1 cellular context compared by ENCODE assay signal in genomic region chr9:83978992-83979811, GRCh38.
A peak's percentile ranks its signal among the peaks of the same experiment; 100 is the strongest.
TF ChIP-seq lines count a peak whose summit lies in the region.

No MANE protein-coding gene starts in this region.

TF ChIP-seq in HepG2, 621 proteins besides CTCF, POLR2A, EP300 and RAD21 (continued from another document and continues in another):
- no peak for TF ChIP-seq PLRG1 (conservative IDR thresholded peaks at IDR 0.05)
- TF ChIP-seq ZFP1 (CRISPR knock-in tag; IDR thresholded peaks at IDR 0.05), result no peak
- no peak for TF ChIP-seq ZNF737 (CRISPR knock-in tag; IDR thresholded peaks at IDR 0.05; ENCODE audit: borderline replicate concordance)
- TF ChIP-seq, protein P1, sequence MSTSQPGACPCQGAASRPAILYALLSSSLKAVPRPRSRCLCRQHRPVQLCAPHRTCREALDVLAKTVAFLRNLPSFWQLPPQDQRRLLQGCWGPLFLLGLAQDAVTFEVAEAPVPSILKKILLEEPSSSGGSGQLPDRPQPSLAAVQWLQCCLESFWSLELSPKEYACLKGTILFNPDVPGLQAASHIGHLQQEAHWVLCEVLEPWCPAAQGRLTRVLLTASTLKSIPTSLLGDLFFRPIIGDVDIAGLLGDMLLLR (CRISPR knock-in tag; IDR thresholded peaks at IDR 0.05), result no peak
- no peak for TF ChIP-seq IKZF1 (IDR thresholded peaks at IDR 0.05)
- no peak for TF ChIP-seq MEF2D (CRISPR knock-in tag; IDR thresholded peaks at IDR 0.05)
- TF ChIP-seq ATF7-NPFF (CRISPR knock-in tag; IDR thresholded peaks at IDR 0.05; ENCODE audit: low read depth), result no peak
- no peak for TF ChIP-seq ZNF207 (IDR thresholded peaks at IDR 0.05; ENCODE audit: borderline replicate concordance)
- TF ChIP-seq SALL1 (CRISPR knock-in tag; IDR thresholded peaks at IDR 0.05), result no peak; the same call in 1 of the 2 replicates
- no peak for TF ChIP-seq NR2F2 (IDR thresholded peaks at IDR 0.05; ENCODE audit: borderline replicate concordance, low read depth)
- TF ChIP-seq KLF15 (CRISPR knock-in tag; IDR thresholded peaks at IDR 0.05; ENCODE audit: borderline replicate concordance), result no peak
- no peak for TF ChIP-seq ZBTB44 (CRISPR knock-in tag; IDR thresholded peaks at IDR 0.05)
- TF ChIP-seq, protein P2, sequence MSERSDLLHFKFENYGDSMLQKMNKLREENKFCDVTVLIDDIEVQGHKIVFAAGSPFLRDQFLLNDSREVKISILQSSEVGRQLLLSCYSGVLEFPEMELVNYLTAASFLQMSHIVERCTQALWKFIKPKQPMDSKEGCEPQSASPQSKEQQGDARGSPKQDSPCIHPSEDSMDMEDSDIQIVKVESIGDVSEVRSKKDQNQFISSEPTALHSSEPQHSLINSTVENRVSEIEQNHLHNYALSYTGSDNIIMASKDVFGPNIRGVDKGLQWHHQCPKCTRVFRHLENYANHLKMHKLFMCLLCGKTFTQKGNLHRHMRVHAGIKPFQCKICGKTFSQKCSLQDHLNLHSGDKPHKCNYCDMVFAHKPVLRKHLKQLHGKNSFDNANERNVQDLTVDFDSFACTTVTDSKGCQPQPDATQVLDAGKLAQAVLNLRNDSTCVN (CRISPR knock-in tag; IDR thresholded peaks at IDR 0.05; ENCODE audit: borderline replicate concordance), result 0 out of 2 replicates have a peak, but pooled peaks have one; percentile 25
- TF ChIP-seq RFX3 (CRISPR knock-in tag; IDR thresholded peaks at IDR 0.05), result no peak
- TF ChIP-seq ZNF564 (CRISPR knock-in tag; IDR thresholded peaks at IDR 0.05), result no peak
- TF ChIP-seq ZSCAN9 (CRISPR knock-in tag; IDR thresholded peaks at IDR 0.05; ENCODE audit: borderline replicate concordance), result no peak
- no peak for TF ChIP-seq ZBTB3 (CRISPR knock-in tag; IDR thresholded peaks at IDR 0.05; ENCODE audit: borderline replicate concordance, low read depth)
- no peak; the same call in 1 of the 2 replicates for TF ChIP-seq FOXC1 (CRISPR knock-in tag; IDR thresholded peaks at IDR 0.05; ENCODE audit: borderline replicate concordance)
- no peak for TF ChIP-seq JUNB (CRISPR knock-in tag; IDR thresholded peaks at IDR 0.05; ENCODE audit: borderline replicate concordance)
- no peak for TF ChIP-seq SMYD3 (CRISPR knock-in tag; IDR thresholded peaks at IDR 0.05)
- no peak for TF ChIP-seq ZNF597 (CRISPR knock-in tag; IDR thresholded peaks at IDR 0.05)
- no peak for TF ChIP-seq ZNF530 (CRISPR knock-in tag; IDR thresholded peaks at IDR 0.05; ENCODE audit: low read depth)
- TF ChIP-seq TCF12 (IDR thresholded peaks at IDR 0.05), result no peak
- TF ChIP-seq TCF12 (CRISPR knock-in tag; IDR thresholded peaks at IDR 0.05), result no peak
- TF ChIP-seq ZNF776 (CRISPR knock-in tag; IDR thresholded peaks at IDR 0.05), result no peak
- no peak for TF ChIP-seq SOX6 (IDR thresholded peaks at IDR 0.05)
- no peak for TF ChIP-seq SOX6 (CRISPR knock-in tag; IDR thresholded peaks at IDR 0.05)
- TF ChIP-seq SOX5 (CRISPR knock-in tag; IDR thresholded peaks at IDR 0.05; ENCODE audit: borderline replicate concordance), result no peak
- no peak for TF ChIP-seq ZNF292 (CRISPR knock-in tag; IDR thresholded peaks at IDR 0.05; ENCODE audit: borderline replicate concordance, low read depth)
- 0 out of 4 replicates have a peak, but pooled peaks of 1 of the 2 experiments have one; percentile 17 for TF ChIP-seq HMGXB4 (CRISPR knock-in tag; IDR thresholded peaks at IDR 0.05; ENCODE audit: borderline replicate concordance in 1 of 2, low read depth in 1 of 2)
- TF ChIP-seq HNF4A (CRISPR knock-in tag; IDR thresholded peaks at IDR 0.05), result no peak
- TF ChIP-seq SKIL (CRISPR knock-in tag; IDR thresholded peaks at IDR 0.05; ENCODE audit: borderline replicate concordance), result no peak
- TF ChIP-seq ZNF3 (CRISPR knock-in tag; IDR thresholded peaks at IDR 0.05), result no peak
- TF ChIP-seq, protein P3, sequence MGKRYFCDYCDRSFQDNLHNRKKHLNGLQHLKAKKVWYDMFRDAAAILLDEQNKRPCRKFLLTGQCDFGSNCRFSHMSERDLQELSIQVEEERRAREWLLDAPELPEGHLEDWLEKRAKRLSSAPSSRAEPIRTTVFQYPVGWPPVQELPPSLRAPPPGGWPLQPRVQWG (CRISPR knock-in tag; IDR thresholded peaks at IDR 0.05; ENCODE audit: borderline replicate concordance, low read depth), result no peak
- no peak for TF ChIP-seq FIP1L1 (IDR thresholded peaks at IDR 0.05; ENCODE audit: borderline replicate concordance, insufficient read depth, low read depth, low read length)
- no peak for TF ChIP-seq ZNF546 (CRISPR knock-in tag; conservative IDR thresholded peaks at IDR 0.05)
- no peak for TF ChIP-seq NFYB (CRISPR knock-in tag; IDR thresholded peaks at IDR 0.05)
- TF ChIP-seq SYNCRIP (IDR thresholded peaks at IDR 0.05; ENCODE audit: insufficient read depth, low read depth, low read length), result no peak
- TF ChIP-seq LCORL (IDR thresholded peaks at IDR 0.05), result no peak
- no peak for TF ChIP-seq LCORL (CRISPR knock-in tag; IDR thresholded peaks at IDR 0.05)
- TF ChIP-seq TRIM24 (CRISPR knock-in tag; IDR thresholded peaks at IDR 0.05), result no peak
- TF ChIP-seq, protein P4, sequence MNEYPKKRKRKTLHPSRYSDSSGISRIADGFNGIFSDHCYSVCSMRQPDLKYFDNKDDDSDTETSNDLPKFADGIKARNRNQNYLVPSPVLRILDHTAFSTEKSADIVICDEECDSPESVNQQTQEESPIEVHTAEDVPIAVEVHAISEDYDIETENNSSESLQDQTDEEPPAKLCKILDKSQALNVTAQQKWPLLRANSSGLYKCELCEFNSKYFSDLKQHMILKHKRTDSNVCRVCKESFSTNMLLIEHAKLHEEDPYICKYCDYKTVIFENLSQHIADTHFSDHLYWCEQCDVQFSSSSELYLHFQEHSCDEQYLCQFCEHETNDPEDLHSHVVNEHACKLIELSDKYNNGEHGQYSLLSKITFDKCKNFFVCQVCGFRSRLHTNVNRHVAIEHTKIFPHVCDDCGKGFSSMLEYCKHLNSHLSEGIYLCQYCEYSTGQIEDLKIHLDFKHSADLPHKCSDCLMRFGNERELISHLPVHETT (CRISPR knock-in tag; conservative IDR thresholded peaks at IDR 0.05), result no peak
- TF ChIP-seq RBM39 (IDR thresholded peaks at IDR 0.05; ENCODE audit: low read depth, low read length, poor library complexity, severe bottlenecking), result no peak
- no peak for TF ChIP-seq ZIK1 (CRISPR knock-in tag; IDR thresholded peaks at IDR 0.05; ENCODE audit: borderline replicate concordance, low read depth)
- TF ChIP-seq ZGPAT (CRISPR knock-in tag; IDR thresholded peaks at IDR 0.05), result no peak
- TF ChIP-seq TCF7L2 (IDR thresholded peaks at IDR 0.05; ENCODE audit: low read depth, low read length), result no peak
- no peak for TF ChIP-seq GTF2F1 (IDR thresholded peaks at IDR 0.05; ENCODE audit: low read length)
- no peak for TF ChIP-seq BCLAF1 (IDR thresholded peaks at IDR 0.05)
- TF ChIP-seq NCOA2 (CRISPR knock-in tag; IDR thresholded peaks at IDR 0.05), result no peak
- TF ChIP-seq, protein P5, sequence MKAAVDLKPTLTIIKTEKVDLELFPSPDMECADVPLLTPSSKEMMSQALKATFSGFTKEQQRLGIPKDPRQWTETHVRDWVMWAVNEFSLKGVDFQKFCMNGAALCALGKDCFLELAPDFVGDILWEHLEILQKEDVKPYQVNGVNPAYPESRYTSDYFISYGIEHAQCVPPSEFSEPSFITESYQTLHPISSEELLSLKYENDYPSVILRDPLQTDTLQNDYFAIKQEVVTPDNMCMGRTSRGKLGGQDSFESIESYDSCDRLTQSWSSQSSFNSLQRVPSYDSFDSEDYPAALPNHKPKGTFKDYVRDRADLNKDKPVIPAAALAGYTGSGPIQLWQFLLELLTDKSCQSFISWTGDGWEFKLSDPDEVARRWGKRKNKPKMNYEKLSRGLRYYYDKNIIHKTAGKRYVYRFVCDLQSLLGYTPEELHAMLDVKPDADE (CRISPR knock-in tag; IDR thresholded peaks at IDR 0.05), result no peak
- no peak for TF ChIP-seq CBX1 (IDR thresholded peaks at IDR 0.05; ENCODE audit: low read depth)
- no peak; the same call in 1 of the 2 replicates for TF ChIP-seq SPEN (CRISPR knock-in tag; IDR thresholded peaks at IDR 0.05; ENCODE audit: low read depth)
